In genomic region chr17:64398330-64398729, GRCh38 we compare ENCODE assay signal across 22 cellular contexts. TPM values are rescaled to one million over a fixed set of nuclear protein-coding genes. Genes with fewer than 3 reads are reported as not detected.
DNase-seq lines count a peak whose midpoint lies in the region; ATAC-seq and TF ChIP-seq lines count a peak whose summit lies in the region.
"Had no signal": no experiment of that assay in that cellular context is flagged by ENCODE, and none has a peak within 500 bp of the region (broad histone marks: within the 10 kb centered on the region; RNA-seq: fewer than 3 reads in every experiment).

No MANE protein-coding gene starts in this region.

- CTCF ChIA-PET in activated CD8-positive, alpha-beta memory T cell treated with anti-CD3 and anti-CD28 coated beads, Interleukin-2, amount 10 ng/mL, durations not matched to agents 7 days and 5 days (lab: Charles Lee) = interaction anchor here (0.6 to 1.3 kb wide), 4 partner anchors 21 to 251 kb away, joined by 3 to 4 read pairs (median 3); no protein-coding TSS in a partner anchor

- no peaks in the 10 kb centered on the region for H3K9me3 Mint-ChIP-seq in activated CD8-positive, alpha-beta memory T cell treated with anti-CD3 and anti-CD28 coated beads, Interleukin-2, amount 10 ng/mL, durations not matched to agents 7 days and 5 days (ENCODE audit: low read depth)
- H3K9me3 Mint-ChIP-seq in activated naive CD8-positive, alpha-beta T cell treated with anti-CD3 and anti-CD28 coated beads, Interleukin-2, amount 50 U/mL, for 24 hours = peaks cover 6% of the 10 kb centered on the region
- H3K9me3 Mint-ChIP-seq: HFFc6 had no signal

- H3K27ac ChIP-seq in spleen = peak overlapping the region in 7 of 8 donors; percentile 10 to 70 (median 26)
- H3K27ac ChIP-seq: A549, neural progenitor cell, stomach had no signal

- no peak for TF ChIP-seq POLR2A in spleen (IDR thresholded peaks at IDR 0.05)

- intact Hi-C loops in spleen (cut with DNase I; ENCODE audit: low total_unique reads) = no loop called here

- DNase-seq in activated CD8-positive, alpha-beta memory T cell treated with anti-CD3 and anti-CD28 coated beads, Interleukin-2, amount 10 ng/mL, durations not matched to agents 7 days and 5 days = peak; percentile 56
- DNase-seq in activated CD8-positive, alpha-beta memory T cell treated with anti-CD3 and anti-CD28 coated beads, Interleukin-2, amount 50 U/mL, for 4 hours = no peak
- DNase-seq in KBM-7 (peak; percentile 70), spleen (peak; percentile 46), AG20443 (ENCODE audit: low spot score) (no peak), SK-N-DZ (ENCODE audit: low spot score) (no peak)
- DNase-seq in activated naive CD8-positive, alpha-beta T cell treated with anti-CD3 and anti-CD28 coated beads, Interleukin-2, amount 50 U/mL, for 24 hours = no peak
- DNase-seq: activated CD4-positive, CD25-positive, alpha-beta regulatory T cell; amygdala; endodermal cell; HFFc6; hypothalamus; kidney glomerular epithelial cell; NCI-H1930; NCI-H446 treated with DMSO at 0.1 percent for 48 hours; stomach; T-helper 17 cell had no signal

- peaks cover 0 to 4% (median 0%) of the 10 kb centered on the region in 6 donors for H3K36me3 ChIP-seq in spleen
- H3K36me3 ChIP-seq: neural progenitor cell, stomach had no signal

- H3K27me3 Mint-ChIP-seq in activated CD8-positive, alpha-beta memory T cell treated with anti-CD3 and anti-CD28 coated beads, Interleukin-2, amount 10 ng/mL, durations not matched to agents 7 days and 5 days = no peaks in the 10 kb centered on the region
- no peaks in the 10 kb centered on the region for H3K27me3 Mint-ChIP-seq in activated naive CD8-positive, alpha-beta T cell treated with anti-CD3 and anti-CD28 coated beads, Interleukin-2, amount 50 U/mL, for 24 hours
- H3K27me3 Mint-ChIP-seq: memory B cell, T-helper 17 cell had no signal

- H3K4me1 ChIP-seq in spleen = peaks cover 12 to 92% (median 67%) of the 10 kb centered on the region in 6 donors
- H3K4me1 ChIP-seq: neural progenitor cell had no signal

- peaks cover 66% of the 10 kb centered on the region for H3K4me1 Mint-ChIP-seq in activated CD8-positive, alpha-beta memory T cell treated with anti-CD3 and anti-CD28 coated beads, Interleukin-2, amount 10 ng/mL, durations not matched to agents 7 days and 5 days
- H3K4me1 Mint-ChIP-seq in activated naive CD8-positive, alpha-beta T cell treated with anti-CD3 and anti-CD28 coated beads, Interleukin-2, amount 50 U/mL, for 24 hours = peaks cover 83% of the 10 kb centered on the region

- peak; percentile 13 for ATAC-seq in activated CD8-positive, alpha-beta memory T cell treated with anti-CD3 and anti-CD28 coated beads, Interleukin-2, amount 10 ng/mL, durations not matched to agents 7 days and 5 days
- peak; percentile 50 for ATAC-seq in activated naive CD8-positive, alpha-beta T cell treated with anti-CD3 and anti-CD28 coated beads, Interleukin-2, amount 50 U/mL, for 24 hours
- no peak for ATAC-seq in GM19463 (IDR thresholded peaks at IDR 0.05; ENCODE audit: unreplicated experiment)
- ATAC-seq: A549, Right ventricle myocardium inferior, T-helper 17 cell had no signal

- no peaks in the 10 kb centered on the region for H3K9me3 ChIP-seq in spleen
- H3K9me3 ChIP-seq: A549, stomach had no signal

- no peak for TF ChIP-seq CTCF in spleen (IDR thresholded peaks at IDR 0.05 in 8 of 11, conservative IDR thresholded peaks at IDR 0.05 in 3 of 11)

- no peaks in the 10 kb centered on the region for H3K27me3 ChIP-seq in spleen (replicated peaks in 1 of 7)
- H3K27me3 ChIP-seq: neural progenitor cell, stomach had no signal

- in situ Hi-C loops in KBM-7 (cut with MboI; ENCODE audit: low pct_unique_long_range_greater_than_20kb, low sequenced_read_pairs) = no loop called here

- peaks cover 12% of the 10 kb centered on the region for H3K36me3 Mint-ChIP-seq in activated CD8-positive, alpha-beta memory T cell treated with anti-CD3 and anti-CD28 coated beads, Interleukin-2, amount 10 ng/mL, durations not matched to agents 7 days and 5 days
- H3K36me3 Mint-ChIP-seq in activated naive CD8-positive, alpha-beta T cell treated with anti-CD3 and anti-CD28 coated beads, Interleukin-2, amount 50 U/mL, for 24 hours (ENCODE audit: low read depth) = peaks cover 24% of the 10 kb centered on the region
- H3K36me3 Mint-ChIP-seq: neural progenitor cell had no signal

- WGBS in spleen, 5 donors = 26 to 64% (median 40%) methylated on average over 11 of the region's 11 CpGs

- H3K27ac Mint-ChIP-seq in activated CD8-positive, alpha-beta memory T cell treated with anti-CD3 and anti-CD28 coated beads, Interleukin-2, amount 10 ng/mL, durations not matched to agents 7 days and 5 days = peak overlapping the region; percentile 90
- H3K27ac Mint-ChIP-seq in activated naive CD8-positive, alpha-beta T cell treated with anti-CD3 and anti-CD28 coated beads, Interleukin-2, amount 50 U/mL, for 24 hours = peak overlapping the region; percentile 82
- H3K27ac Mint-ChIP-seq: endodermal cell, HFFc6, memory B cell, neural progenitor cell, T-helper 17 cell had no signal

- peak overlapping the region in 3 of 8 donors; percentile 4 to 46 (median 14) for H3K4me3 ChIP-seq in spleen
- H3K4me3 ChIP-seq: A549, neural progenitor cell, stomach had no signal

- H3K4me3 Mint-ChIP-seq in activated CD8-positive, alpha-beta memory T cell treated with anti-CD3 and anti-CD28 coated beads, Interleukin-2, amount 10 ng/mL, durations not matched to agents 7 days and 5 days = peak overlapping the region; percentile 77
- peak overlapping the region; percentile 71 for H3K4me3 Mint-ChIP-seq in activated naive CD8-positive, alpha-beta T cell treated with anti-CD3 and anti-CD28 coated beads, Interleukin-2, amount 50 U/mL, for 24 hours
- H3K4me3 Mint-ChIP-seq: endodermal cell, HFFc6, memory B cell, neural progenitor cell, T-helper 17 cell had no signal

RNA-seq across cellular contexts. Expression of gene PECAM1, which starts 7.7 kb away (rescaled TPM):
- 100 to 1,000 TPM; 116 to 124 TPM for total RNA-seq in activated CD8-positive, alpha-beta memory T cell treated with anti-CD3 and anti-CD28 coated beads, Interleukin-2, amount 10 ng/mL, durations not matched to agents 7 days and 5 days
- total RNA-seq in spleen = 100 to 1,000 TPM; 184 to 318 (median 215) TPM
- 10 to 100 TPM; 18.5 to 30.3 (median 21.0) TPM for polyA plus RNA-seq in spleen
- polyA plus RNA-seq in SK-N-DZ (2014; cell fraction: cytosol; rRNA removed) = not detected in 2 replicates
- polyA plus RNA-seq in SK-N-DZ (2014; cell fraction: nucleus; rRNA removed) = not detected in 2 replicates

RNA-seq across cellular contexts. Expression of gene MILR1, which starts 50.6 kb away (rescaled TPM):
- total RNA-seq in activated CD8-positive, alpha-beta memory T cell treated with anti-CD3 and anti-CD28 coated beads, Interleukin-2, amount 10 ng/mL, durations not matched to agents 7 days and 5 days = under 1 TPM in 1 of 2 experiments, not detected in 1; 0.82 TPM
- 10 to 100 TPM; 18.9 to 55.0 (median 29.1) TPM for total RNA-seq in spleen
- polyA plus RNA-seq in spleen = 10 to 100 TPM; 15.6 to 26.3 (median 15.7) TPM
- not detected in 2 replicates for polyA plus RNA-seq in SK-N-DZ (2014; cell fraction: cytosol; rRNA removed)
- polyA plus RNA-seq in SK-N-DZ (2014; cell fraction: nucleus; rRNA removed) = not detected in 2 replicates

Comparison
In these comparisons a context has a peak if more than half of its experiments do, and no peak if none do; other contexts are left out.
1. DNase-seq: peak in activated CD8-positive, alpha-beta memory T cell treated with anti-CD3 and anti-CD28 coated beads, Interleukin-2, amount 10 ng/mL, durations not matched to agents 7 days and 5 days (single experiment), KBM-7 (single experiment) and spleen (single experiment); none in activated CD8-positive, alpha-beta memory T cell treated with anti-CD3 and anti-CD28 coated beads, Interleukin-2, amount 50 U/mL, for 4 hours (single experiment), activated naive CD8-positive, alpha-beta T cell treated with anti-CD3 and anti-CD28 coated beads, Interleukin-2, amount 50 U/mL, for 24 hours (single experiment), AG20443 (single experiment) and SK-N-DZ (single experiment).
2. RNA of gene MILR1, which starts 50.6 kb away (total RNA-seq): 18.9 to 55.0 TPM in spleen; 0.82 TPM in activated CD8-positive, alpha-beta memory T cell treated with anti-CD3 and anti-CD28 coated beads, Interleukin-2, amount 10 ng/mL, durations not matched to agents 7 days and 5 days; every median in the first group is over 10 times any median in the second.